ENCODE assay signal across 1 cellular context in the genomic region with DNA sequence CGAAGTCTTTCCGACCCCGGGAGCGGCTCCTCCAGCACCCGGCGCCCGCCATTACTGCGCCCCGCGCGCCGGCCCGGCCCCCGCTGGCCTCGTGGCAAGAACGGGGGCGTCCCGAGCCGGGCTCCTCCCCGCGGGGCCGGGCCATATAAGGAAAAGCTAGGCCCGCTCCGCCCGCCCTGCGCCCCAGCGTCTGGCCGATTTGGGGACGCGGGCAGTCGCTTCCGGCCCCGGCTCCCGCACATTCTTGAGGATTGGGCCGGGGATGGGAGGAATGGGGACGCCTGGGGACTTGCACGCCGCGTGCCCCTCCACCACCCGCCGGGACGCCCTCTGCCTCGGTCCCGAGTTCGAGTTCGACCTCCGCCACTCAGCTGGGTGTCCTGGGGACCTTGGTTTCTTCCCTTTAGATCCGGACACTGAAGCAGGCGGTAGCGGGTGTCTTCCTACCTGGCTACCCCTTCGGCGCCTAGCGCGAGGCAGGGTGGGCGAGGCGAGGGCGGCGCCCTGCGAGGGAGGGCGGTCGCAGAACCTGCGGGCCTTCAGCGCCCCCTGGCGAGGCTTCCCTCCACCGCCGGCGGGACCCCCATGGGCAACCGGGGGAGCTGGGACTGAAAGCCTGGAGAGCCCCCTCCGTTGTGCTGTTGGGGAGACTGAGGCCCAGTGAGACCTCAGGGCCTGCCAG.
TF ChIP-seq lines count a peak whose summit lies in the region.

No MANE protein-coding gene starts in this region.

TF ChIP-seq in GM12878, 131 proteins besides CTCF, POLR2A, EP300 and RAD21 (continues in another document):
- TF ChIP-seq TBL1XR1 (IDR thresholded peaks at IDR 0.05; ENCODE audit: low read depth, low read length) (no peak), MYB (IDR thresholded peaks at IDR 0.05; ENCODE audit: borderline replicate concordance, low read depth, low read length) (no peak), ZNF217 (IDR thresholded peaks at IDR 0.05) (peak; percentile 84; the same call in 1 of the 2 replicates), FOXK2 (IDR thresholded peaks at IDR 0.05) (no peak), ZNF207 (IDR thresholded peaks at IDR 0.05; ENCODE audit: borderline replicate concordance) (peak; percentile 60; the same call in 1 of the 2 replicates), NBN (IDR thresholded peaks at IDR 0.05) (peak; percentile 76), NR2F1 (conservative IDR thresholded peaks at IDR 0.05) (peak; percentile 56; the same call in 1 of the 2 replicates), KLF5 (IDR thresholded peaks at IDR 0.05; ENCODE audit: partially characterized antibody) (peak; percentile 61), SIX5 (IDR thresholded peaks at IDR 0.05; ENCODE audit: low read depth, low read length, severe bottlenecking) (no peak), NFIC (IDR thresholded peaks at IDR 0.05; ENCODE audit: low read depth, low read length) (no peak), ZNF384 (IDR thresholded peaks at IDR 0.05; ENCODE audit: borderline replicate concordance, low read depth, low read length) (no peak), SUZ12 (IDR thresholded peaks at IDR 0.05; ENCODE audit: unreplicated experiment) (no peak), BHLHE40 (IDR thresholded peaks at IDR 0.05; ENCODE audit: borderline replicate concordance in 1 of 2, low read depth in 2 of 2, low read length in 1 of 2) (peak in 1 of 2 experiments; percentile 32; a peak in 2 of 4 replicates), TCF3 (IDR thresholded peaks at IDR 0.05; ENCODE audit: borderline replicate concordance, insufficient read depth, low read depth, low read length) (peak; percentile 47; the same call in 1 of the 2 replicates), SPI1 (IDR thresholded peaks at IDR 0.05; ENCODE audit: borderline replicate concordance, insufficient read depth, low read depth, low read length) (no peak), PML (IDR thresholded peaks at IDR 0.05; ENCODE audit: low read length) (no peak; the same call in 1 of the 2 replicates), YY1 (IDR thresholded peaks at IDR 0.05; ENCODE audit: low read depth, low read length) (peak; percentile 98), NFYA (IDR thresholded peaks at IDR 0.05; ENCODE audit: borderline replicate concordance, low read depth, low read length) (no peak), CBFB (IDR thresholded peaks at IDR 0.05; ENCODE audit: low read depth) (0 out of 2 replicates have a peak, but pooled peaks have one; percentile 68), MXI1 (IDR thresholded peaks at IDR 0.05; ENCODE audit: low read depth, low read length) (peak; percentile 70), JUNB (IDR thresholded peaks at IDR 0.05) (no peak), SUPT20H (IDR thresholded peaks at IDR 0.05; ENCODE audit: borderline replicate concordance, control insufficient read depth, low read depth, low read length) (no peak), KAT2A (conservative IDR thresholded peaks at IDR 0.05; ENCODE audit: control insufficient read depth, low read depth, low read length) (no peak), BRCA1 (IDR thresholded peaks at IDR 0.05; ENCODE audit: low read depth, low read length) (no peak), PAX8 (IDR thresholded peaks at IDR 0.05) (no peak), ZBED1 (IDR thresholded peaks at IDR 0.05; ENCODE audit: borderline replicate concordance) (no peak), DPF2 (IDR thresholded peaks at IDR 0.05) (peak; percentile 87), NRF1 (conservative IDR thresholded peaks at IDR 0.05; ENCODE audit: low read depth, low read length) (no peak), TCF12 (IDR thresholded peaks at IDR 0.05; ENCODE audit: low read depth, low read length) (peak; percentile 41; the same call in 1 of the 2 replicates), IKZF2 (IDR thresholded peaks at IDR 0.05) (peak; percentile 20 to 31; a peak in 1 of 4 replicates), TARDBP (IDR thresholded peaks at IDR 0.05; ENCODE audit: borderline replicate concordance) (no peak), RCOR1 (conservative IDR thresholded peaks at IDR 0.05; ENCODE audit: low read depth, low read length) (peak; percentile 70; the same call in 1 of the 2 replicates), CHD2 (IDR thresholded peaks at IDR 0.05; ENCODE audit: borderline replicate concordance, low read depth, low read length) (no peak; the same call in 1 of the 2 replicates), SP1 (IDR thresholded peaks at IDR 0.05; ENCODE audit: low read depth, low read length) (no peak), RUNX3 (IDR thresholded peaks at IDR 0.05; ENCODE audit: low read length) (peak; percentile 40), SMC3 (IDR thresholded peaks at IDR 0.05; ENCODE audit: borderline replicate concordance, low read length) (peak; percentile 39; the same call in 1 of the 2 replicates), RAD51 (IDR thresholded peaks at IDR 0.05) (no peak), RFX5 (IDR thresholded peaks at IDR 0.05; ENCODE audit: low read depth, low read length) (peak; percentile 8; the same call in 1 of the 2 replicates), RELA (IDR thresholded peaks at IDR 0.05; ENCODE audit: borderline replicate concordance, partially characterized antibody) (no peak), ZSCAN29 (IDR thresholded peaks at IDR 0.05) (0 out of 2 replicates have a peak, but pooled peaks have one; percentile 68), HDAC6 (IDR thresholded peaks at IDR 0.05; ENCODE audit: unreplicated experiment) (no peak), SMAD5 (IDR thresholded peaks at IDR 0.05; ENCODE audit: low read depth) (peak; percentile 74), MEF2B (IDR thresholded peaks at IDR 0.05; ENCODE audit: partially characterized antibody, poor library complexity, severe bottlenecking) (peak; percentile 73), ASH2L (IDR thresholded peaks at IDR 0.05; ENCODE audit: borderline replicate concordance, low read depth) (no peak), WRNIP1 (IDR thresholded peaks at IDR 0.05; ENCODE audit: borderline replicate concordance, low read depth, low read length) (no peak)
- TF ChIP-seq, protein P1, sequence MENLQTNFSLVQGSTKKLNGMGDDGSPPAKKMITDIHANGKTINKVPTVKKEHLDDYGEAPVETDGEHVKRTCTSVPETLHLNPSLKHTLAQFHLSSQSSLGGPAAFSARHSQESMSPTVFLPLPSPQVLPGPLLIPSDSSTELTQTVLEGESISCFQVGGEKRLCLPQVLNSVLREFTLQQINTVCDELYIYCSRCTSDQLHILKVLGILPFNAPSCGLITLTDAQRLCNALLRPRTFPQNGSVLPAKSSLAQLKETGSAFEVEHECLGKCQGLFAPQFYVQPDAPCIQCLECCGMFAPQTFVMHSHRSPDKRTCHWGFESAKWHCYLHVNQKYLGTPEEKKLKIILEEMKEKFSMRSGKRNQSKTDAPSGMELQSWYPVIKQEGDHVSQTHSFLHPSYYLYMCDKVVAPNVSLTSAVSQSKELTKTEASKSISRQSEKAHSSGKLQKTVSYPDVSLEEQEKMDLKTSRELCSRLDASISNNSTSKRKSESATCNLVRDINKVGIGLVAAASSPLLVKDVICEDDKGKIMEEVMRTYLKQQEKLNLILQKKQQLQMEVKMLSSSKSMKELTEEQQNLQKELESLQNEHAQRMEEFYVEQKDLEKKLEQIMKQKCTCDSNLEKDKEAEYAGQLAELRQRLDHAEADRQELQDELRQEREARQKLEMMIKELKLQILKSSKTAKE (IDR thresholded peaks at IDR 0.05; ENCODE audit: low read depth, poor library complexity, severe bottlenecking): no peak
- TF ChIP-seq, protein P2, sequence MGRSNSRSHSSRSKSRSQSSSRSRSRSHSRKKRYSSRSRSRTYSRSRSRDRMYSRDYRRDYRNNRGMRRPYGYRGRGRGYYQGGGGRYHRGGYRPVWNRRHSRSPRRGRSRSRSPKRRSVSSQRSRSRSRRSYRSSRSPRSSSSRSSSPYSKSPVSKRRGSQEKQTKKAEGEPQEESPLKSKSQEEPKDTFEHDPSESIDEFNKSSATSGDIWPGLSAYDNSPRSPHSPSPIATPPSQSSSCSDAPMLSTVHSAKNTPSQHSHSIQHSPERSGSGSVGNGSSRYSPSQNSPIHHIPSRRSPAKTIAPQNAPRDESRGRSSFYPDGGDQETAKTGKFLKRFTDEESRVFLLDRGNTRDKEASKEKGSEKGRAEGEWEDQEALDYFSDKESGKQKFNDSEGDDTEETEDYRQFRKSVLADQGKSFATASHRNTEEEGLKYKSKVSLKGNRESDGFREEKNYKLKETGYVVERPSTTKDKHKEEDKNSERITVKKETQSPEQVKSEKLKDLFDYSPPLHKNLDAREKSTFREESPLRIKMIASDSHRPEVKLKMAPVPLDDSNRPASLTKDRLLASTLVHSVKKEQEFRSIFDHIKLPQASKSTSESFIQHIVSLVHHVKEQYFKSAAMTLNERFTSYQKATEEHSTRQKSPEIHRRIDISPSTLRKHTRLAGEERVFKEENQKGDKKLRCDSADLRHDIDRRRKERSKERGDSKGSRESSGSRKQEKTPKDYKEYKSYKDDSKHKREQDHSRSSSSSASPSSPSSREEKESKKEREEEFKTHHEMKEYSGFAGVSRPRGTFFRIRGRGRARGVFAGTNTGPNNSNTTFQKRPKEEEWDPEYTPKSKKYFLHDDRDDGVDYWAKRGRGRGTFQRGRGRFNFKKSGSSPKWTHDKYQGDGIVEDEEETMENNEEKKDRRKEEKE (IDR thresholded peaks at IDR 0.05): no peak
- TF ChIP-seq, protein P3, sequence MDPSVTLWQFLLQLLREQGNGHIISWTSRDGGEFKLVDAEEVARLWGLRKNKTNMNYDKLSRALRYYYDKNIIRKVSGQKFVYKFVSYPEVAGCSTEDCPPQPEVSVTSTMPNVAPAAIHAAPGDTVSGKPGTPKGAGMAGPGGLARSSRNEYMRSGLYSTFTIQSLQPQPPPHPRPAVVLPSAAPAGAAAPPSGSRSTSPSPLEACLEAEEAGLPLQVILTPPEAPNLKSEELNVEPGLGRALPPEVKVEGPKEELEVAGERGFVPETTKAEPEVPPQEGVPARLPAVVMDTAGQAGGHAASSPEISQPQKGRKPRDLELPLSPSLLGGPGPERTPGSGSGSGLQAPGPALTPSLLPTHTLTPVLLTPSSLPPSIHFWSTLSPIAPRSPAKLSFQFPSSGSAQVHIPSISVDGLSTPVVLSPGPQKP (IDR thresholded peaks at IDR 0.05; ENCODE audit: low read depth, low read length): peak; percentile 97
- TF ChIP-seq, protein P4, sequence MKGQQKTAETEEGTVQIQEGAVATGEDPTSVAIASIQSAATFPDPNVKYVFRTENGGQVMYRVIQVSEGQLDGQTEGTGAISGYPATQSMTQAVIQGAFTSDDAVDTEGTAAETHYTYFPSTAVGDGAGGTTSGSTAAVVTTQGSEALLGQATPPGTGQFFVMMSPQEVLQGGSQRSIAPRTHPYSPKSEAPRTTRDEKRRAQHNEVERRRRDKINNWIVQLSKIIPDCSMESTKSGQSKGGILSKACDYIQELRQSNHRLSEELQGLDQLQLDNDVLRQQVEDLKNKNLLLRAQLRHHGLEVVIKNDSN (IDR thresholded peaks at IDR 0.05; ENCODE audit: borderline replicate concordance, extremely low read length, insufficient read depth, low read depth, low read length): peak; percentile 40
- TF ChIP-seq, protein P5, sequence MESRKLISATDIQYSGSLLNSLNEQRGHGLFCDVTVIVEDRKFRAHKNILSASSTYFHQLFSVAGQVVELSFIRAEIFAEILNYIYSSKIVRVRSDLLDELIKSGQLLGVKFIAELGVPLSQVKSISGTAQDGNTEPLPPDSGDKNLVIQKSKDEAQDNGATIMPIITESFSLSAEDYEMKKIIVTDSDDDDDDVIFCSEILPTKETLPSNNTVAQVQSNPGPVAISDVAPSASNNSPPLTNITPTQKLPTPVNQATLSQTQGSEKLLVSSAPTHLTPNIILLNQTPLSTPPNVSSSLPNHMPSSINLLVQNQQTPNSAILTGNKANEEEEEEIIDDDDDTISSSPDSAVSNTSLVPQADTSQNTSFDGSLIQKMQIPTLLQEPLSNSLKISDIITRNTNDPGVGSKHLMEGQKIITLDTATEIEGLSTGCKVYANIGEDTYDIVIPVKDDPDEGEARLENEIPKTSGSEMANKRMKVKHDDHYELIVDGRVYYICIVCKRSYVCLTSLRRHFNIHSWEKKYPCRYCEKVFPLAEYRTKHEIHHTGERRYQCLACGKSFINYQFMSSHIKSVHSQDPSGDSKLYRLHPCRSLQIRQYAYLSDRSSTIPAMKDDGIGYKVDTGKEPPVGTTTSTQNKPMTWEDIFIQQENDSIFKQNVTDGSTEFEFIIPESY (IDR thresholded peaks at IDR 0.05): no peak
- TF ChIP-seq, protein P6, sequence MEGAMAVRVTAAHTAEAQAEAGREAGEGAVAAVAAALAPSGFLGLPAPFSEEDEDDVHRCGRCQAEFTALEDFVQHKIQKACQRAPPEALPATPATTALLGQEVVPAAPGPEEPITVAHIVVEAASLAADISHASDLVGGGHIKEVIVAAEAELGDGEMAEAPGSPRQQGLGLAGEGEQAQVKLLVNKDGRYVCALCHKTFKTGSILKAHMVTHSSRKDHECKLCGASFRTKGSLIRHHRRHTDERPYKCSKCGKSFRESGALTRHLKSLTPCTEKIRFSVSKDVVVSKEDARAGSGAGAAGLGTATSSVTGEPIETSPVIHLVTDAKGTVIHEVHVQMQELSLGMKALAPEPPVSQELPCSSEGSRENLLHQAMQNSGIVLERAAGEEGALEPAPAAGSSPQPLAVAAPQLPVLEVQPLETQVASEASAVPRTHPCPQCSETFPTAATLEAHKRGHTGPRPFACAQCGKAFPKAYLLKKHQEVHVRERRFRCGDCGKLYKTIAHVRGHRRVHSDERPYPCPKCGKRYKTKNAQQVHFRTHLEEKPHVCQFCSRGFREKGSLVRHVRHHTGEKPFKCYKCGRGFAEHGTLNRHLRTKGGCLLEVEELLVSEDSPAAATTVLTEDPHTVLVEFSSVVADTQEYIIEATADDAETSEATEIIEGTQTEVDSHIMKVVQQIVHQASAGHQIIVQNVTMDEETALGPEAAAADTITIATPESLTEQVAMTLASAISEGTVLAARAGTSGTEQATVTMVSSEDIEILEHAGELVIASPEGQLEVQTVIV (IDR thresholded peaks at IDR 0.05; ENCODE audit: borderline replicate concordance, partially characterized antibody): no peak
- TF ChIP-seq, protein P7, sequence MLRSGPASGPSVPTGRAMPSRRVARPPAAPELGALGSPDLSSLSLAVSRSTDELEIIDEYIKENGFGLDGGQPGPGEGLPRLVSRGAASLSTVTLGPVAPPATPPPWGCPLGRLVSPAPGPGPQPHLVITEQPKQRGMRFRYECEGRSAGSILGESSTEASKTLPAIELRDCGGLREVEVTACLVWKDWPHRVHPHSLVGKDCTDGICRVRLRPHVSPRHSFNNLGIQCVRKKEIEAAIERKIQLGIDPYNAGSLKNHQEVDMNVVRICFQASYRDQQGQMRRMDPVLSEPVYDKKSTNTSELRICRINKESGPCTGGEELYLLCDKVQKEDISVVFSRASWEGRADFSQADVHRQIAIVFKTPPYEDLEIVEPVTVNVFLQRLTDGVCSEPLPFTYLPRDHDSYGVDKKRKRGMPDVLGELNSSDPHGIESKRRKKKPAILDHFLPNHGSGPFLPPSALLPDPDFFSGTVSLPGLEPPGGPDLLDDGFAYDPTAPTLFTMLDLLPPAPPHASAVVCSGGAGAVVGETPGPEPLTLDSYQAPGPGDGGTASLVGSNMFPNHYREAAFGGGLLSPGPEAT (IDR thresholded peaks at IDR 0.05; ENCODE audit: low read depth): no peak; the same call in 1 of the 2 replicates
- TF ChIP-seq, protein P8, sequence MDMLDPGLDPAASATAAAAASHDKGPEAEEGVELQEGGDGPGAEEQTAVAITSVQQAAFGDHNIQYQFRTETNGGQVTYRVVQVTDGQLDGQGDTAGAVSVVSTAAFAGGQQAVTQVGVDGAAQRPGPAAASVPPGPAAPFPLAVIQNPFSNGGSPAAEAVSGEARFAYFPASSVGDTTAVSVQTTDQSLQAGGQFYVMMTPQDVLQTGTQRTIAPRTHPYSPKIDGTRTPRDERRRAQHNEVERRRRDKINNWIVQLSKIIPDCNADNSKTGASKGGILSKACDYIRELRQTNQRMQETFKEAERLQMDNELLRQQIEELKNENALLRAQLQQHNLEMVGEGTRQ (IDR thresholded peaks at IDR 0.05; ENCODE audit: borderline replicate concordance, low read depth, low read length): no peak; the same call in 1 of the 2 replicates
